8 cellular contexts compared by ENCODE assay signal in the genomic region with DNA sequence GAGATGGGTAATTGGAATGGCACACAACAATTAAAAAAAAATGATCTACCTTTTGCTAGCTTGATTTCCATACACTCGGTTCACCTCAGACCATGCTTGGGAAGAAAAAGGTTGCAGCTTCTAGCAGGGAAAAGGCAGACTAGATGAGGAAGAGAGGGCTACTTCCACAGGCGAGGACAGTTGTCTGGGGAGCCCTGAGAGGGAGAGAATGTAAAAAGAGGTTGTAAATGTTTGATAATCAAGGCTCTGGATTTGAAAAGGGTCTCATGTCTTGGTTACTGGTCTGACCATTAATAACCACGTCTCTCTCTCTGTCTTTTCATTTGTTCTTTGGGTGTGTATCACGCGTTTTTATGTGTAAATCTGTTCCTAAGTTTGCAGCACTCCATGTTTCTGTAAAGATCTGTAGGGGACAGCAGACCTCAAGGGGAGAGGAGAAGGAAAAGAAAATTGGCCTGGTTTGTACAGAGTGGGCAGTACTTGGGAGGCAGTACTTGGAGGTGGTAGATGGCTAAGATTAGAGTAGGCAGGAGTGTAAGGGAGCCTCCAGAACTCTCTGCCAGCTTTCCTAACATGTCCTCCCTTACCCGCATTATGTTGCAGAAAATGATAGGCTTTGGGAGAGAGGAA. TPM values are rescaled to one million over a fixed set of nuclear protein-coding genes. Genes with fewer than 3 reads are reported as not detected.
A peak's percentile ranks its signal among the peaks of the same experiment; 100 is the strongest.
DNase-seq lines count a peak whose midpoint lies in the region; ATAC-seq and TF ChIP-seq lines count a peak whose summit lies in the region.

No MANE protein-coding gene starts in this region.

- H3K4me1 ChIP-seq in OCI-LY3 (ENCODE audit: low read length), result peaks cover 9% of the 10 kb centered on the region
- H3K4me1 ChIP-seq in effector memory CD4-positive, alpha-beta T cell (ENCODE audit: control insufficient read depth, insufficient read depth, low read length, poor library complexity, severe bottlenecking), result no peaks in the 10 kb centered on the region
- no peaks in the 10 kb centered on the region for H3K4me1 ChIP-seq in mucosa of descending colon (ENCODE audit: low read depth)

- H3K79me2 ChIP-seq in OCI-LY3 (ENCODE audit: low read length), result peaks cover 11% of the 10 kb centered on the region

- peak overlapping the region; percentile 92 for H2AFZ ChIP-seq in OCI-LY3 (ENCODE audit: low read depth, low read length)

- H3K27me3 ChIP-seq in OCI-LY3 (ENCODE audit: low read depth, low read length), result no peaks in the 10 kb centered on the region
- H3K27me3 ChIP-seq in effector memory CD4-positive, alpha-beta T cell (replicated peaks; ENCODE audit: control insufficient read depth, insufficient read depth, low read length, poor library complexity, severe bottlenecking), result no peaks in the 10 kb centered on the region

- no peak overlapping the region for H3K27ac ChIP-seq in OCI-LY3 (ENCODE audit: low read length)
- H3K27ac ChIP-seq in effector memory CD4-positive, alpha-beta T cell (ENCODE audit: insufficient read depth, low read length, poor library complexity, severe bottlenecking), result peak overlapping the region; percentile 70

- DNase-seq in GM12865 (ENCODE audit: low read depth) (no peak), HFF-Myc (ENCODE audit: extremely low read depth, low read depth) (no peak), mucosa of descending colon (no peak), epidermal melanocyte (ENCODE audit: insufficient read length, low spot score) (no peak), NCI-H2029 (lab: John Stamatoyannopoulos, UW) (no peak), NCI-H187 (lab: John Stamatoyannopoulos, UW) (no peak)
- DNase-seq in effector memory CD4-positive, alpha-beta T cell, result no peak

- intact Hi-C loops in mucosa of descending colon (cut with DNase I, micrococcal nuclease), result no loop called here

- peak overlapping the region; percentile 88 for H3K4me2 ChIP-seq in OCI-LY3 (ENCODE audit: low read length)

- H3K4me3 ChIP-seq in GM12865 (ENCODE audit: low read depth, low read length) (peak overlapping the region; percentile 73), HFF-Myc (replicated peaks; ENCODE audit: low read depth, low read length) (peak overlapping the region; percentile 73), OCI-LY3 (ENCODE audit: low read length) (peak overlapping the region; percentile 95), mucosa of descending colon (no peak overlapping the region)
- peak overlapping the region; percentile 67 for H3K4me3 ChIP-seq in effector memory CD4-positive, alpha-beta T cell (ENCODE audit: insufficient read depth, low read depth, low read length, poor library complexity, severe bottlenecking)

- H3K9ac ChIP-seq in OCI-LY3 (ENCODE audit: low read length), result peak overlapping the region; percentile 78

- peaks cover 12% of the 10 kb centered on the region for H3K36me3 ChIP-seq in OCI-LY3 (replicated peaks; ENCODE audit: low read depth, low read length)
- no peaks in the 10 kb centered on the region for H3K36me3 ChIP-seq in effector memory CD4-positive, alpha-beta T cell (ENCODE audit: control insufficient read depth, insufficient read depth, low read length)
- H3K36me3 ChIP-seq in mucosa of descending colon (ENCODE audit: low read depth), result no peaks in the 10 kb centered on the region

- TF ChIP-seq CTCF in GM12865 (IDR thresholded peaks at IDR 0.05; ENCODE audit: insufficient read depth, low read depth, low read length, missing control alignments), result no peak
- no peak for TF ChIP-seq CTCF in HFF-Myc (IDR thresholded peaks at IDR 0.05; ENCODE audit: low read depth, low read length, missing control alignments)
- no peak for TF ChIP-seq CTCF in OCI-LY3 (IDR thresholded peaks at IDR 0.05; ENCODE audit: low read depth, low read length)
- no peak for TF ChIP-seq CTCF in mucosa of descending colon (IDR thresholded peaks at IDR 0.05)

- peak; percentile 23 for ATAC-seq in mucosa of descending colon

- H3K9me3 ChIP-seq in OCI-LY3 (ENCODE audit: insufficient read depth, low read length) (no peaks in the 10 kb centered on the region), mucosa of descending colon (no peaks in the 10 kb centered on the region)
- H3K9me3 ChIP-seq in effector memory CD4-positive, alpha-beta T cell (ENCODE audit: control insufficient read depth, low read length), result no peaks in the 10 kb centered on the region

- no peaks in the 10 kb centered on the region for H4K20me1 ChIP-seq in OCI-LY3 (ENCODE audit: insufficient read depth, low read length)

RNA-seq across cellular contexts. Expression of gene ARMCX5, which starts 0.8 kb away (rescaled TPM):
- total RNA-seq in mucosa of descending colon, result 10 to 100 TPM in 2 of 3 donors, 1 to 10 TPM in 1; 5.5 to 13.9 (median 13.1) TPM

RNA-seq across cellular contexts. Expression of gene GPRASP1, which starts 51.2 kb away (rescaled TPM):
- total RNA-seq in mucosa of descending colon, result 10 to 100 TPM in 1 of 3 donors, 1 to 10 TPM in 2; 3.4 to 29.6 (median 3.7) TPM
